20 cellular contexts compared by ENCODE assay signal in genomic region chr1:3365519-3366158, GRCh38.
DNase-seq lines count a peak whose midpoint lies in the region; ATAC-seq, FAIRE-seq and TF ChIP-seq lines count a peak whose summit lies in the region.
"Had no signal": no experiment of that assay in that cellular context is flagged by ENCODE, and none has a peak within 500 bp of the region (broad histone marks: within the 10 kb centered on the region; RNA-seq: fewer than 3 reads in every experiment).

No MANE protein-coding gene starts in this region.

- no peak overlapping the region for H2AFZ ChIP-seq in K562 (ENCODE audit: low read depth, low read length)
- no peak overlapping the region for H2AFZ ChIP-seq in mesenchymal stem cell (ENCODE audit: low read depth, low read length)

- ATAC-seq in K562 (no peak; the same call in 2 of the 3 replicates), psoas muscle (no peak)
- ATAC-seq: activated CD8-positive, alpha-beta memory T cell treated with anti-CD3 and anti-CD28 coated beads, Interleukin-2, amount 10 ng/mL, durations not matched to agents 7 days and 5 days had no signal

- in situ Hi-C loops in K562 (cut with MboI) = no loop called here

- H3K4me1 ChIP-seq in K562 (replicated peaks in 1 of 2; ENCODE audit: control insufficient read depth in 2 of 2, insufficient read depth in 2 of 2, low read length in 2 of 2) = peaks cover 0 to 5% of the 10 kb centered on the region in 2 experiments; a peak in 1 of 5 replicates
- peaks cover 6% of the 10 kb centered on the region for H3K4me1 ChIP-seq in mesenchymal stem cell (ENCODE audit: control insufficient read depth, insufficient read depth, low read depth, low read length)
- H3K4me1 ChIP-seq in testis = peaks cover 55% of the 10 kb centered on the region
- H3K4me1 ChIP-seq in psoas muscle = no peaks in the 10 kb centered on the region

- TF ChIP-seq POLR2A in K562 (conservative IDR thresholded peaks at IDR 0.05) (no peak), testis (IDR thresholded peaks at IDR 0.05) (no peak)

- no peak overlapping the region for H2BK15ac ChIP-seq in mesenchymal stem cell (ENCODE audit: low read depth, poor library complexity, severe bottlenecking)

- WGBS in K562 (ENCODE audit: insufficient coverage, low coverage, missing lambda C conversion rate) = 5% methylated on average over 25 of the region's 25 CpGs
- WGBS in mesenchymal stem cell = 57% methylated on average over 25 of the region's 25 CpGs
- WGBS in testis, 2 donors = 51 to 79% methylated on average over 8 to 25 of the region's 25 CpGs
- 54 to 60% (median 57%) methylated on average over 25 of the region's 25 CpGs for WGBS in psoas muscle, 3 donors

- H3K27ac ChIP-seq in K562 (ENCODE audit: extremely low read depth, low read depth, low read length) (no peak overlapping the region), mesenchymal stem cell (ENCODE audit: low read length, poor library complexity, severe bottlenecking) (no peak overlapping the region), testis (peak overlapping the region; percentile 80 to 83), psoas muscle (no peak overlapping the region)
- H3K27ac ChIP-seq: KMS-11 had no signal

- peaks cover 14% of the 10 kb centered on the region for H4K20me1 ChIP-seq in K562 (replicated peaks; ENCODE audit: control insufficient read depth, insufficient read depth, low read length)

- no TSS peak for BruUV-seq in K562 (replicated peaks; lab: Mats Ljungman, UMichigan)

- H3K9ac ChIP-seq in K562 (ENCODE audit: insufficient read depth in 1 of 2, low read depth in 2 of 2, low read length in 2 of 2) (no peak overlapping the region), mesenchymal stem cell (ENCODE audit: low read length) (peak overlapping the region; percentile 54)
- H3K9ac ChIP-seq: KMS-11 had no signal

- no peak for TF ChIP-seq EP300 in K562 (IDR thresholded peaks at IDR 0.05; ENCODE audit: low read length)

- no peak overlapping the region for H3K4me2 ChIP-seq in K562 (ENCODE audit: insufficient read depth, low read length)
- H3K4me2 ChIP-seq in mesenchymal stem cell (ENCODE audit: low read length, poor library complexity, severe bottlenecking) = no peak overlapping the region
- H3K4me2 ChIP-seq: KMS-11 had no signal

- no peak overlapping the region for H2BK5ac ChIP-seq in mesenchymal stem cell (ENCODE audit: low read depth, low read length, poor library complexity, severe bottlenecking)

- TF ChIP-seq CTCF in K562 (IDR thresholded peaks at IDR 0.05 in 2 of 3, conservative IDR thresholded peaks at IDR 0.05 in 1 of 3; ENCODE audit: insufficient read depth in 2 of 3, low read depth in 1 of 3, low read length in 3 of 3) = no peak
- no peak for TF ChIP-seq CTCF in testis (IDR thresholded peaks at IDR 0.05)
- TF ChIP-seq CTCF in psoas muscle (IDR thresholded peaks at IDR 0.05) = no peak

- H3K9me3 ChIP-seq in K562 (replicated peaks; ENCODE audit: control insufficient read depth, insufficient read depth, low read depth, low read length) = no peaks in the 10 kb centered on the region
- H3K9me3 ChIP-seq in mesenchymal stem cell (ENCODE audit: control insufficient read depth, low read length) = no peaks in the 10 kb centered on the region
- no peaks in the 10 kb centered on the region for H3K9me3 ChIP-seq in testis
- no peaks in the 10 kb centered on the region for H3K9me3 ChIP-seq in psoas muscle
- H3K9me3 ChIP-seq: spleen had no signal

- CTCF ChIA-PET in K562 (lab: Yijun Ruan, JAX; ENCODE audit: low intra/inter-chr PET ratio) = no interaction called here

- intact Hi-C loops in K562 (cut with micrococcal nuclease) = no loop called here
- intact Hi-C loops in testis (cut with DNase I; ENCODE audit: low total_unique reads) = no loop called here
- intact Hi-C loops in psoas muscle (cut with DNase I) = no loop called here

- no peak overlapping the region for H2BK120ac ChIP-seq in mesenchymal stem cell (ENCODE audit: low read depth, low read length)

- DNase-seq in HTR-8/SVneo (ENCODE audit: insufficient read length, low spot score) (no peak), K562 (ENCODE audit: extremely low read depth in 1 of 4, low spot score in 3 of 4) (no peak), mesenchymal stem cell (no peak), testis (no peak), psoas muscle (no peak)
- DNase-seq in activated CD4-positive, alpha-beta T cell treated with anti-CD3 and anti-CD28 coated beads for 48 hours = no peak
- no peak for DNase-seq in activated CD4-positive, alpha-beta T cell treated with anti-CD3 and anti-CD28 coated beads, Interleukin-2, amount 50 U/mL, for 48 hours
- DNase-seq: activated CD4-positive, alpha-beta T cell treated with anti-CD3 and anti-CD28 coated beads for 1 hour; activated CD8-positive, alpha-beta memory T cell treated with anti-CD3 and anti-CD28 coated beads, Interleukin-2, amount 10 ng/mL, durations not matched to agents 7 days and 5 days; activated effector memory CD4-positive, alpha-beta T cell treated with Interleukin-2 at 50 U/mL for 16 hours; amniotic stem cell; islet precursor cell; naive B cell; NCI-H2081; NCI-H446 treated with DMSO at 0.1 percent for 48 hours; RPMI8226; spleen; stimulated activated CD4-positive, alpha-beta T cell treated with anti-CD3 and anti-CD28 coated beads, Interleukin-4, amount 100 ng/mL, for 4 hours had no signal

- no peak overlapping the region for H2AK5ac ChIP-seq in mesenchymal stem cell (ENCODE audit: low read length, severe bottlenecking)

- no peaks in the 10 kb centered on the region for H3K9me1 ChIP-seq in K562 (ENCODE audit: control insufficient read depth, insufficient read depth, low read length)

- FAIRE-seq in HTR-8/SVneo (lab: Jason Lieb, UNC) = peak; percentile 9
- no peak for FAIRE-seq in K562 (lab: Jason Lieb, UNC)
- FAIRE-seq: endometrium had no signal

- H3K14ac ChIP-seq in mesenchymal stem cell (ENCODE audit: low read length in 2 of 2) = no peak overlapping the region

- no peaks in the 10 kb centered on the region for H3K79me1 ChIP-seq in mesenchymal stem cell (replicated peaks; ENCODE audit: low read length, poor library complexity, severe bottlenecking)

- no peak overlapping the region for H3K4ac ChIP-seq in mesenchymal stem cell (ENCODE audit: low read depth in 1 of 2, low read length in 2 of 2)

- H3K23ac ChIP-seq in mesenchymal stem cell (ENCODE audit: low read length in 2 of 2) = no peak overlapping the region

- no peak for TF ChIP-seq RAD21 in K562 (CRISPR knock-in tag; conservative IDR thresholded peaks at IDR 0.05 in 1 of 2, IDR thresholded peaks at IDR 0.05 in 1 of 2)

- peak overlapping the region; percentile 57 for H4K91ac ChIP-seq in mesenchymal stem cell (ENCODE audit: low read length)

- no peak overlapping the region for H4K8ac ChIP-seq in mesenchymal stem cell (ENCODE audit: low read length)

- no peak overlapping the region for H3K18ac ChIP-seq in mesenchymal stem cell (ENCODE audit: low read depth in 1 of 2, low read length in 2 of 2)

- no peaks in the 10 kb centered on the region for H3K36me3 ChIP-seq in K562 (ENCODE audit: control insufficient read depth, insufficient read depth, low read length)
- H3K36me3 ChIP-seq in mesenchymal stem cell (ENCODE audit: control insufficient read depth in 1 of 2, insufficient read depth in 2 of 2, low read depth in 1 of 2, low read length in 2 of 2) = no peaks in the 10 kb centered on the region
- H3K36me3 ChIP-seq in testis (ENCODE audit: low read depth, missing control alignments) = no peaks in the 10 kb centered on the region
- H3K36me3 ChIP-seq in psoas muscle (ENCODE audit: insufficient read depth in 1 of 2, low read depth in 1 of 2) = no peaks in the 10 kb centered on the region
- H3K36me3 ChIP-seq: spleen had no signal

- POLR2A ChIA-PET in K562 (lab: Yijun Ruan, JAX) = no interaction called here

- H3K4me3 ChIP-seq in K562 (no peak overlapping the region), mesenchymal stem cell (ENCODE audit: insufficient read depth in 1 of 2, low read depth in 1 of 2, low read length in 2 of 2) (peak overlapping the region in 1 of 2 experiments; percentile 46), testis (no peak overlapping the region), psoas muscle (no peak overlapping the region)
- H3K4me3 ChIP-seq: spleen had no signal

- no peak overlapping the region for H2BK12ac ChIP-seq in mesenchymal stem cell (ENCODE audit: low read length in 2 of 2)

- no peaks in the 10 kb centered on the region for H3K79me2 ChIP-seq in K562 (ENCODE audit: control insufficient read depth, insufficient read depth, low read length)

- H3K27me3 ChIP-seq in K562 (ENCODE audit: control insufficient read depth in 2 of 2, insufficient read depth in 2 of 2, low read length in 2 of 2) (peaks cover 61 to 80% of the 10 kb centered on the region in 2 experiments), mesenchymal stem cell (ENCODE audit: control insufficient read depth in 1 of 2, insufficient read depth in 1 of 2, low read length in 2 of 2) (peaks cover 0 to 79% of the 10 kb centered on the region in 2 experiments), testis (no peaks in the 10 kb centered on the region), psoas muscle (ENCODE audit: insufficient read depth in 3 of 3, low read length in 2 of 3) (peaks cover 0 to 52% (median 15%) of the 10 kb centered on the region in 3 donors)

TF ChIP-seq in K562, 482 proteins besides CTCF, POLR2A, EP300 and RAD21 (continues in another document):
- TF ChIP-seq GATAD2A (IDR thresholded peaks at IDR 0.05) (no peak), BHLHE40 (IDR thresholded peaks at IDR 0.05; ENCODE audit: low read length) (peak; percentile 65; the same call in 1 of the 2 replicates)
- TF ChIP-seq, protein P1, sequence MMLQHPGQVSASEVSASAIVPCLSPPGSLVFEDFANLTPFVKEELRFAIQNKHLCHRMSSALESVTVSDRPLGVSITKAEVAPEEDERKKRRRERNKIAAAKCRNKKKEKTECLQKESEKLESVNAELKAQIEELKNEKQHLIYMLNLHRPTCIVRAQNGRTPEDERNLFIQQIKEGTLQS (IDR thresholded peaks at IDR 0.05) = no peak
- TF ChIP-seq, protein P1 (CRISPR knock-in tag; conservative IDR thresholded peaks at IDR 0.05) = no peak
- TF ChIP-seq, protein P2, sequence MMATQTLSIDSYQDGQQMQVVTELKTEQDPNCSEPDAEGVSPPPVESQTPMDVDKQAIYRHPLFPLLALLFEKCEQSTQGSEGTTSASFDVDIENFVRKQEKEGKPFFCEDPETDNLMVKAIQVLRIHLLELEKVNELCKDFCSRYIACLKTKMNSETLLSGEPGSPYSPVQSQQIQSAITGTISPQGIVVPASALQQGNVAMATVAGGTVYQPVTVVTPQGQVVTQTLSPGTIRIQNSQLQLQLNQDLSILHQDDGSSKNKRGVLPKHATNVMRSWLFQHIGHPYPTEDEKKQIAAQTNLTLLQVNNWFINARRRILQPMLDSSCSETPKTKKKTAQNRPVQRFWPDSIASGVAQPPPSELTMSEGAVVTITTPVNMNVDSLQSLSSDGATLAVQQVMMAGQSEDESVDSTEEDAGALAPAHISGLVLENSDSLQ (IDR thresholded peaks at IDR 0.05) = 0 out of 2 replicates have a peak, but pooled peaks have one; percentile 20

Comparison
In these comparisons a context has a peak if more than half of its experiments do, and no peak if none do; other contexts are left out.
1. H3K27ac ChIP-seq: peak in testis (2 of 2); none in K562 (single experiment), mesenchymal stem cell (single experiment) and psoas muscle (single experiment).